8 cellular contexts compared by ENCODE assay signal in the genomic region with DNA sequence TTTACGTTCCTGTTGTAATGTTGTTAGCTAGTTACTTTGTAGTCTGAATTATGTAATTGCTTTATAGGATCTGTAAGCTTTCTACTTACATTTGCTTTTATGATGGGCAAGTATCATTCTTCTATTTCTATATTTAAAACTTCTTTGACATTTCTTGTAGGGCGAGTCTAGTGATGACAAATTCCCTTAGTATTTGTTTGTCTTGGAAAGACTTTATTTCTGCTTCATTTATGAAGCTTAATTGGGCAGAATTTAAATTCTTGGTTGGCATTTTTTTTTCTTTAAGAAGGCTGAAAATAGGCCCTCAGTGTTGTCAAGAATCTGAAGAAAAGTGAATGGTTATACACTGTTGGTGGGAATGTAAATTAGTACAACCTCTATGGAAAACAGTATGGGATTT.
"Had no signal": no experiment of that assay in that cellular context is flagged by ENCODE, and none has a peak within 500 bp of the region (broad histone marks: within the 10 kb centered on the region; RNA-seq: fewer than 3 reads in every experiment).

No MANE protein-coding gene starts in this region.

- ATAC-seq: HCT116, K562 had no signal

- H3K27ac ChIP-seq: GM23248 had no signal

- H3K9ac ChIP-seq: GM23248 had no signal

- H2AFZ ChIP-seq: GM23248 had no signal

- H3K4me3 ChIP-seq: GM23248, HAP-1, K562 had no signal

- H3K36me3 ChIP-seq: HAP-1 had no signal

- H3K9me3 ChIP-seq: HAP-1 had no signal

- DNase-seq: GM23248, GOT3, H7, IMR-90, KG1 had no signal

- H3K4me1 ChIP-seq: HAP-1 had no signal
